2 cellular contexts compared by ENCODE assay signal in genomic region chr10:12088919-12089318, GRCh38.
TF ChIP-seq lines count a peak whose summit lies in the region.

No MANE protein-coding gene starts in this region.

TF ChIP-seq in liver, 16 proteins besides CTCF, POLR2A, EP300 and RAD21:
- no peak for TF ChIP-seq JUND (IDR thresholded peaks at IDR 0.05)
- TF ChIP-seq EGR1 (IDR thresholded peaks at IDR 0.05; ENCODE audit: low read depth in 2 of 2), result no peak
- TF ChIP-seq RXRA (IDR thresholded peaks at IDR 0.05), result peak; percentile 67 to 80
- TF ChIP-seq, protein P1, sequence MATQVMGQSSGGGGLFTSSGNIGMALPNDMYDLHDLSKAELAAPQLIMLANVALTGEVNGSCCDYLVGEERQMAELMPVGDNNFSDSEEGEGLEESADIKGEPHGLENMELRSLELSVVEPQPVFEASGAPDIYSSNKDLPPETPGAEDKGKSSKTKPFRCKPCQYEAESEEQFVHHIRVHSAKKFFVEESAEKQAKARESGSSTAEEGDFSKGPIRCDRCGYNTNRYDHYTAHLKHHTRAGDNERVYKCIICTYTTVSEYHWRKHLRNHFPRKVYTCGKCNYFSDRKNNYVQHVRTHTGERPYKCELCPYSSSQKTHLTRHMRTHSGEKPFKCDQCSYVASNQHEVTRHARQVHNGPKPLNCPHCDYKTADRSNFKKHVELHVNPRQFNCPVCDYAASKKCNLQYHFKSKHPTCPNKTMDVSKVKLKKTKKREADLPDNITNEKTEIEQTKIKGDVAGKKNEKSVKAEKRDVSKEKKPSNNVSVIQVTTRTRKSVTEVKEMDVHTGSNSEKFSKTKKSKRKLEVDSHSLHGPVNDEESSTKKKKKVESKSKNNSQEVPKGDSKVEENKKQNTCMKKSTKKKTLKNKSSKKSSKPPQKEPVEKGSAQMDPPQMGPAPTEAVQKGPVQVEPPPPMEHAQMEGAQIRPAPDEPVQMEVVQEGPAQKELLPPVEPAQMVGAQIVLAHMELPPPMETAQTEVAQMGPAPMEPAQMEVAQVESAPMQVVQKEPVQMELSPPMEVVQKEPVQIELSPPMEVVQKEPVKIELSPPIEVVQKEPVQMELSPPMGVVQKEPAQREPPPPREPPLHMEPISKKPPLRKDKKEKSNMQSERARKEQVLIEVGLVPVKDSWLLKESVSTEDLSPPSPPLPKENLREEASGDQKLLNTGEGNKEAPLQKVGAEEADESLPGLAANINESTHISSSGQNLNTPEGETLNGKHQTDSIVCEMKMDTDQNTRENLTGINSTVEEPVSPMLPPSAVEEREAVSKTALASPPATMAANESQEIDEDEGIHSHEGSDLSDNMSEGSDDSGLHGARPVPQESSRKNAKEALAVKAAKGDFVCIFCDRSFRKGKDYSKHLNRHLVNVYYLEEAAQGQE (IDR thresholded peaks at IDR 0.05), result no peak
- TF ChIP-seq ZBTB33 (IDR thresholded peaks at IDR 0.05), result no peak
- no peak for TF ChIP-seq TAF1 (conservative IDR thresholded peaks at IDR 0.05)
- peak; percentile 57 to 68 for TF ChIP-seq HNF4A (conservative IDR thresholded peaks at IDR 0.05)
- no peak for TF ChIP-seq HNF4G (IDR thresholded peaks at IDR 0.05)
- TF ChIP-seq YY1 (IDR thresholded peaks at IDR 0.05), result no peak
TF ChIP-seq in liver: peak in this region for 2.

TF ChIP-seq in HepG2, 621 proteins besides CTCF, POLR2A, EP300 and RAD21:
- TF ChIP-seq FOXP1 (IDR thresholded peaks at IDR 0.05) (no peak), FOXP1 (CRISPR knock-in tag; IDR thresholded peaks at IDR 0.05) (no peak), KLF16 (CRISPR knock-in tag; IDR thresholded peaks at IDR 0.05) (no peak), NFYC (CRISPR knock-in tag; IDR thresholded peaks at IDR 0.05) (no peak), KDM4B (CRISPR knock-in tag; IDR thresholded peaks at IDR 0.05) (no peak), ZNF629 (CRISPR knock-in tag; conservative IDR thresholded peaks at IDR 0.05) (no peak), ZNF724P (CRISPR knock-in tag; IDR thresholded peaks at IDR 0.05; ENCODE audit: borderline replicate concordance) (no peak), ZNF10 (CRISPR knock-in tag; IDR thresholded peaks at IDR 0.05; ENCODE audit: borderline replicate concordance, low read depth) (no peak), ZNF670 (CRISPR knock-in tag; IDR thresholded peaks at IDR 0.05; ENCODE audit: borderline replicate concordance) (no peak), ZNF781 (CRISPR knock-in tag; IDR thresholded peaks at IDR 0.05; ENCODE audit: borderline replicate concordance, not compliant biosample characterization) (no peak)
